Comparison of ENCODE assay signal across 23 cellular contexts in the genomic region with DNA sequence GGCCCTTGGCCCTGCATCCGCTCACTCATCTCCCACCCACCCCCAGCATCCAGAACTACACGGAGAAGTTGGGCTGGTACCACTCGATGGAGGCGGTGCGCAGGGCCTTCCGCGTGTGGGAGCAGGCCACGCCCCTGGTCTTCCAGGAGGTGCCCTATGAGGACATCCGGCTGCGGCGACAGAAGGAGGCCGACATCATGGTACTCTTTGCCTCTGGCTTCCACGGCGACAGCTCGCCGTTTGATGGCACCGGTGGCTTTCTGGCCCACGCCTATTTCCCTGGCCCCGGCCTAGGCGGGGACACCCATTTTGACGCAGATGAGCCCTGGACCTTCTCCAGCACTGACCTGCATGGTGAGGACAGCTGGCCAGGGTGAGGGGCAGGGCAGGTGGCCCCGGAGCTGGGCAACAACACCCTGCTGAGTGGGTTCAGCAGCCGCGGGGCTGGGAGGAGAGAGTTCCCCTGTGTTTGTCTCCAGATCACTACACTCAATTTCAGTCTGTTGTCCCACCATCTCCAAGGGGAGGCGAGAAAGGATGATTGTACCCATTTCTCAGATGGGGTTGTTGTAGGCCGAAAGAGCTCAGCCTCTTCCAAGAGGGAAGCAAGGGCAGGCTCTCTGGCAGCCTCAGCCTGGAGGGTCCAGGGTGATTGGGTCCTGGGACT.
"Had no signal": no experiment of that assay in that cellular context is flagged by ENCODE, and none has a peak within 500 bp of the region (broad histone marks: within the 10 kb centered on the region; RNA-seq: fewer than 3 reads in every experiment).

No MANE protein-coding gene starts in this region.

- H3K27me3 Mint-ChIP-seq: dendritic cell treated with granulocyte-macrophage colony-stimulating factor and Interleukin-4, amounts not matched to agents 40 ng/mL and 50 ng/mL, for 4 days; type B pancreatic cell had no signal

- H3K9me3 ChIP-seq: colonic mucosa, esophagus muscularis mucosa, gastroesophageal sphincter, heart left ventricle, lower lobe of right lung, psoas muscle, sigmoid colon, stomach, thyroid gland had no signal

- H3K27me3 ChIP-seq: colonic mucosa, esophagus muscularis mucosa, foreskin keratinocyte, gastroesophageal sphincter, heart left ventricle, sigmoid colon, stomach, thyroid gland had no signal

- H3K27ac Mint-ChIP-seq: dendritic cell treated with granulocyte-macrophage colony-stimulating factor and Interleukin-4, amounts not matched to agents 40 ng/mL and 50 ng/mL, for 4 days; endodermal cell; natural killer cell; type B pancreatic cell had no signal

- DNase-seq: colonic mucosa; effector CD8-positive, alpha-beta T cell; endodermal cell; foreskin keratinocyte; hippocampal formation; kidney glomerular epithelial cell; left ventricle myocardium superior; lower lobe of right lung; natural killer cell; right cardiac atrium; sigmoid colon; stimulated activated CD4-positive, alpha-beta T cell treated with anti-CD3 and anti-CD28 coated beads, Interleukin-2, amount 100 ng/mL, for 24 hours; stimulated activated CD4-positive, alpha-beta T cell treated with anti-CD3 and anti-CD28 coated beads, Interleukin-4, amount 100 ng/mL, for 24 hours; stimulated activated naive CD4-positive, alpha-beta T cell treated with Interleukin-2 at 50 U/mL for 16 hours; stomach; thyroid gland had no signal

- H3K27ac ChIP-seq: colonic mucosa, esophagus muscularis mucosa, foreskin keratinocyte, gastroesophageal sphincter, heart left ventricle, lower lobe of right lung, psoas muscle, sigmoid colon, stomach had no signal

- H3K36me3 Mint-ChIP-seq: natural killer cell; stimulated activated effector memory CD8-positive, alpha-beta T cell treated with anti-CD3 and anti-CD28 coated beads, Interleukin-12 subunit alpha, Interleukin-12 subunit beta, amount 100 ng/mL, for 72 hours had no signal

- H3K4me1 Mint-ChIP-seq: endodermal cell; natural killer cell; stimulated activated effector memory CD8-positive, alpha-beta T cell treated with anti-CD3 and anti-CD28 coated beads, Interleukin-12 subunit alpha, Interleukin-12 subunit beta, amount 100 ng/mL, for 72 hours had no signal

- H3K4me3 ChIP-seq: colonic mucosa, esophagus muscularis mucosa, gastroesophageal sphincter, heart left ventricle, lower lobe of right lung, psoas muscle, sigmoid colon, stomach, thyroid gland had no signal

- ATAC-seq: foreskin keratinocyte; gastroesophageal sphincter; heart left ventricle; left ventricle myocardium superior; lower lobe of right lung; natural killer cell; psoas muscle; right cardiac atrium; stimulated activated effector memory CD8-positive, alpha-beta T cell treated with anti-CD3 and anti-CD28 coated beads, Interleukin-12 subunit alpha, Interleukin-12 subunit beta, amount 100 ng/mL, for 72 hours had no signal

- H3K4me1 ChIP-seq: colonic mucosa, foreskin keratinocyte, sigmoid colon had no signal

- H3K9me3 Mint-ChIP-seq: dendritic cell treated with granulocyte-macrophage colony-stimulating factor and Interleukin-4, amounts not matched to agents 40 ng/mL and 50 ng/mL, for 4 days; endodermal cell; natural killer cell; stimulated activated effector memory CD8-positive, alpha-beta T cell treated with anti-CD3 and anti-CD28 coated beads, Interleukin-12 subunit alpha, Interleukin-12 subunit beta, amount 100 ng/mL, for 72 hours; type B pancreatic cell had no signal

- H3K4me3 Mint-ChIP-seq: dendritic cell treated with granulocyte-macrophage colony-stimulating factor and Interleukin-4, amounts not matched to agents 40 ng/mL and 50 ng/mL, for 4 days; endodermal cell; natural killer cell; stimulated activated effector memory CD8-positive, alpha-beta T cell treated with anti-CD3 and anti-CD28 coated beads, Interleukin-12 subunit alpha, Interleukin-12 subunit beta, amount 100 ng/mL, for 72 hours; type B pancreatic cell had no signal
